ENCODE assay signal across 18 cellular contexts in the genomic region with DNA sequence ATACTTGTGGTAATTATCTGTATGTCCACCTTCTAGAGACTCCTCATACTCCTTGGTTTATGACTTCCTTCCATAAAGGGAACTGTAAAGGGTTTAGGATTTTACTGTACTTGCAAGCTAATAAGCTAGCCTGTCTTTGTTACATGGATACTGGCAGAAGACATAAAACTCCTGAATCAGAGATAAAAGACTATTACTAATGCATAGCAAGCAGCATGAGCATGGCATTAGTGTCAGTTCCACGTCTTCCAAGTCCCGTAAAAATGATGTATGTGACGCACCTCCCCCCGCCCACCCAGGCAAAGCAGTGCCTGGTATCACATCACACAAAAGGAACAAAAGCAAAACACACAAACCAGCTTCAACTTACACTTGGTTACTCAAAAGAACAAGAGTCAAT.
"Had no signal": no experiment of that assay in that cellular context is flagged by ENCODE, and none has a peak within 500 bp of the region (broad histone marks: within the 10 kb centered on the region; RNA-seq: fewer than 3 reads in every experiment).

No MANE protein-coding gene starts in this region.

- H3K9me3 Mint-ChIP-seq: activated CD4-positive, alpha-beta memory T cell treated with anti-CD3 and anti-CD28 coated beads, Interleukin-2, amount 10 ng/mL, durations not matched to agents 7 days and 5 days; activated T-cell treated with anti-CD3 and anti-CD28 coated beads, Interleukin-2, amount 50 U/mL, for 4 hours; memory B cell had no signal

- H3K4me1 Mint-ChIP-seq: activated CD4-positive, alpha-beta memory T cell treated with anti-CD3 and anti-CD28 coated beads, Interleukin-2, amount 10 ng/mL, durations not matched to agents 7 days and 5 days; activated CD4-positive, alpha-beta T cell treated with anti-CD3 and anti-CD28 coated beads for 36 hours; memory B cell had no signal

- H3K4me3 Mint-ChIP-seq: activated CD4-positive, alpha-beta memory T cell treated with anti-CD3 and anti-CD28 coated beads, Interleukin-2, amount 10 ng/mL, durations not matched to agents 7 days and 5 days; activated CD4-positive, alpha-beta T cell treated with anti-CD3 and anti-CD28 coated beads for 36 hours; activated T-cell treated with anti-CD3 and anti-CD28 coated beads, Interleukin-2, amount 50 U/mL, for 4 hours; memory B cell; natural killer cell treated with Interleukin-12 subunit alpha and Interleukin-12 subunit beta and Interleukin-15 and Interleukin-18, amount 100 ng/mL, for 72 hours had no signal

- H3K27me3 Mint-ChIP-seq: activated CD4-positive, alpha-beta memory T cell treated with anti-CD3 and anti-CD28 coated beads, Interleukin-2, amount 10 ng/mL, durations not matched to agents 7 days and 5 days; natural killer cell treated with Interleukin-12 subunit alpha and Interleukin-12 subunit beta and Interleukin-15 and Interleukin-18, amount 100 ng/mL, for 72 hours had no signal

- H3K27ac Mint-ChIP-seq: activated CD4-positive, alpha-beta memory T cell treated with anti-CD3 and anti-CD28 coated beads, Interleukin-2, amount 10 ng/mL, durations not matched to agents 7 days and 5 days; activated CD4-positive, alpha-beta T cell treated with anti-CD3 and anti-CD28 coated beads for 36 hours; memory B cell; natural killer cell treated with Interleukin-12 subunit alpha and Interleukin-12 subunit beta and Interleukin-15 and Interleukin-18, amount 100 ng/mL, for 72 hours had no signal

- DNase-seq: activated CD4-positive, alpha-beta memory T cell treated with anti-CD3 and anti-CD28 coated beads, Interleukin-2, amount 10 ng/mL, durations not matched to agents 7 days and 5 days; activated CD4-positive, alpha-beta T cell treated with anti-CD3 and anti-CD28 coated beads for 36 hours; activated effector memory CD4-positive, alpha-beta T cell treated with Interleukin-2 at 50 U/mL for 16 hours; activated naive CD4-positive, alpha-beta T cell treated with anti-CD3 and anti-CD28 coated beads, Interleukin-2, amount 50 U/mL, for 16 hours; activated T-cell treated with anti-CD3 and anti-CD28 coated beads, Interleukin-2, amount 50 U/mL, for 4 hours; dorsolateral prefrontal cortex; left ventricle myocardium superior; occipital lobe; right cardiac atrium; small intestine; stimulated activated CD4-positive, alpha-beta T cell treated with anti-CD3 and anti-CD28 coated beads, Interleukin-4, amount 100 ng/mL, for 4 hours; stimulated activated CD8-positive, alpha-beta memory T cell treated with anti-CD3 and anti-CD28 coated beads, Interleukin-4, amount 100 ng/mL, for 48 hours; stimulated activated naive CD8-positive, alpha-beta T cell treated with anti-CD3 and anti-CD28 coated beads, Interleukin-15, Interleukin-2, amounts not matched to agents 100 U/mL and 50 U/mL, for 24 hours; T-helper 1 cell had no signal

- H3K4me3 ChIP-seq: cardiac muscle cell, dorsolateral prefrontal cortex, prostate gland had no signal

- H3K36me3 Mint-ChIP-seq: memory B cell; natural killer cell treated with Interleukin-12 subunit alpha and Interleukin-12 subunit beta and Interleukin-15 and Interleukin-18, amount 100 ng/mL, for 72 hours had no signal
